Comparison of ENCODE assay signal across 8 cellular contexts in genomic region chr10:26860542-26861325, GRCh38. TPM values are rescaled to one million over a fixed set of nuclear protein-coding genes. Genes with fewer than 3 reads are reported as not detected.
A peak's percentile ranks its signal among the peaks of the same experiment; 100 is the strongest.
DNase-seq lines count a peak whose midpoint lies in the region; ATAC-seq, FAIRE-seq and TF ChIP-seq lines count a peak whose summit lies in the region.

Gene ABI1, minus strand, starts transcription at chr10:26860958. Its CDS starts 95 bp downstream, at chr10:26860863.

- in situ Hi-C loops in HepG2 (cut with HindIII; ENCODE audit: extremely low pct_ligation_motif_present, low pct_unique_long_range_greater_than_20kb) = no loop called here

- no peaks in the 10 kb centered on the region for H3K9me3 ChIP-seq in CD4-positive, alpha-beta T cell (ENCODE audit: control insufficient read depth, low read length)
- H3K9me3 ChIP-seq in HepG2 (ENCODE audit: low read length) = no peaks in the 10 kb centered on the region

- TF ChIP-seq EP300 in HepG2 (IDR thresholded peaks at IDR 0.05; ENCODE audit: low read depth in 2 of 2, low read length in 2 of 2) (0 out of 4 replicates have a peak, but pooled peaks of 1 of the 2 experiments have one; percentile 33), HepG2 (CRISPR knock-in tag; IDR thresholded peaks at IDR 0.05; ENCODE audit: borderline replicate concordance) (no peak)

- ATAC-seq in CD4-positive, alpha-beta T cell (ENCODE audit: poor library complexity) = peak; percentile 90
- ATAC-seq in GM19397 (IDR thresholded peaks at IDR 0.05; ENCODE audit: unreplicated experiment) (peak; percentile 73), HG03571 (IDR thresholded peaks at IDR 0.05; ENCODE audit: unreplicated experiment) (peak; percentile 66), HepG2 (peak; percentile 95)

- peak; percentile 93 to 94 for TF ChIP-seq POLR2A in HepG2 (IDR thresholded peaks at IDR 0.05; ENCODE audit: insufficient read depth in 1 of 2, low read depth in 2 of 2, low read length in 2 of 2)

- H3K4me1 ChIP-seq in HepG2 (ENCODE audit: insufficient read depth, low read length) = peaks cover 31% of the 10 kb centered on the region

- H3K4me1 Mint-ChIP-seq in CD4-positive, alpha-beta T cell (ENCODE audit: low read depth) = peaks cover 32% of the 10 kb centered on the region
- peaks cover 26% of the 10 kb centered on the region for H3K4me1 Mint-ChIP-seq in activated CD4-positive, alpha-beta memory T cell treated with anti-CD3 and anti-CD28 coated beads for 36 hours (ENCODE audit: low read depth)

- CTCF ChIA-PET in CD4-positive, alpha-beta T cell (lab: Charles Lee) = interaction anchor here (0.7 to 2.1 kb wide), 15 partner anchors 9 to 391 kb away, joined by 3 to 9 read pairs (median 4); partner anchors contain the start of gene YME1L1
- CTCF ChIA-PET in activated CD4-positive, alpha-beta memory T cell treated with anti-CD3 and anti-CD28 coated beads for 36 hours (lab: Charles Lee) = interaction anchor here (0.6 to 4.0 kb wide), 19 partner anchors 9 to 485 kb away, joined by 3 to 25 read pairs (median 4); partner anchors contain the start of gene PDSS1
- CTCF ChIA-PET in HepG2 (lab: Yijun Ruan, JAX; ENCODE audit: low intra/inter-chr PET ratio, low total read pairs) = interaction anchor here (1.0 to 1.4 kb wide), 2 partner anchors 21 to 135 kb away, joined by 4 to 5 read pairs; no protein-coding TSS in a partner anchor

- H3K4me3 ChIP-seq in HepG2 (replicated peaks in 1 of 3; ENCODE audit: insufficient read depth in 1 of 3, low read depth in 2 of 3, low read length in 3 of 3) = peak within 1 kb of the TSS; percentile 75 to 100 (median 95)

- peak; percentile 95 for FAIRE-seq in HepG2 (lab: Jason Lieb, UNC)

- H3K4me2 ChIP-seq in HepG2 (ENCODE audit: low read depth, low read length) = peak within 1 kb of the TSS; percentile 83

- peaks cover 43% of the 10 kb centered on the region for H3K79me2 ChIP-seq in HepG2 (ENCODE audit: insufficient read depth, low read length)

- DNase-seq in CD4-positive, alpha-beta T cell = peak; percentile 96 to 99 (median 96)
- DNase-seq in NCI-H82 treated with DMSO at 0.1 percent for 48 hours (lab: John Stamatoyannopoulos, UW; ENCODE audit: unreplicated experiment) (peak; percentile 93), dermis microvascular lymphatic vessel endothelial cell (ENCODE audit: low read depth in 2 of 2) (peak; percentile 97 to 99), HepG2 (ENCODE audit: low spot score) (peak; percentile 98)
- peak; percentile 98 for DNase-seq in activated CD4-positive, alpha-beta memory T cell treated with anti-CD3 and anti-CD28 coated beads for 36 hours
- peak; percentile 96 for DNase-seq in stimulated activated CD4-positive, alpha-beta T cell treated with anti-CD3 and anti-CD28 coated beads, Interleukin-4, amount 100 ng/mL, for 1 hour

- no peak for TF ChIP-seq CTCF in CD4-positive, alpha-beta T cell (IDR thresholded peaks at IDR 0.05)
- peak; percentile 66 for TF ChIP-seq CTCF in HepG2 (CRISPR knock-in tag; IDR thresholded peaks at IDR 0.05)

- peaks cover 6% of the 10 kb centered on the region; the same call in 1 of the 2 replicates for H4K20me1 ChIP-seq in HepG2 (ENCODE audit: insufficient read depth, low read length)

- no peaks in the 10 kb centered on the region for H3K36me3 ChIP-seq in HepG2 (replicated peaks in 1 of 2; ENCODE audit: control insufficient read depth in 1 of 2, insufficient read depth in 2 of 2, low read length in 2 of 2)

- H3K4me3 Mint-ChIP-seq in CD4-positive, alpha-beta T cell = peak within 1 kb of the TSS; percentile 95
- peak within 1 kb of the TSS; percentile 90 for H3K4me3 Mint-ChIP-seq in activated CD4-positive, alpha-beta memory T cell treated with anti-CD3 and anti-CD28 coated beads for 36 hours

- H3K9me3 Mint-ChIP-seq in CD4-positive, alpha-beta T cell = no peaks in the 10 kb centered on the region
- no peaks in the 10 kb centered on the region for H3K9me3 Mint-ChIP-seq in activated CD4-positive, alpha-beta memory T cell treated with anti-CD3 and anti-CD28 coated beads for 36 hours

- H3K27ac ChIP-seq in CD4-positive, alpha-beta T cell (ENCODE audit: low read depth, low read length) = peak within 1 kb of the TSS; percentile 97
- H3K27ac ChIP-seq in HepG2 (ENCODE audit: extremely low read length, insufficient read depth, low read length) = peak within 1 kb of the TSS; percentile 93

- H3K27ac Mint-ChIP-seq in CD4-positive, alpha-beta T cell = peak within 1 kb of the TSS; percentile 87
- peak within 1 kb of the TSS; percentile 96 for H3K27ac Mint-ChIP-seq in activated CD4-positive, alpha-beta memory T cell treated with anti-CD3 and anti-CD28 coated beads for 36 hours

- peaks cover 15% of the 10 kb centered on the region for H3K36me3 Mint-ChIP-seq in CD4-positive, alpha-beta T cell (ENCODE audit: low read depth)
- peaks cover 2% of the 10 kb centered on the region for H3K36me3 Mint-ChIP-seq in activated CD4-positive, alpha-beta memory T cell treated with anti-CD3 and anti-CD28 coated beads for 36 hours

- H3K27me3 ChIP-seq in CD4-positive, alpha-beta T cell (ENCODE audit: control insufficient read depth, insufficient read depth, low read length) = no peaks in the 10 kb centered on the region
- H3K27me3 ChIP-seq in HepG2 (ENCODE audit: control insufficient read depth in 1 of 2, insufficient read depth in 2 of 2, low read length in 2 of 2) = peaks cover 0 to 7% of the 10 kb centered on the region in 2 experiments; a peak in 1 of 5 replicates

- H2AFZ ChIP-seq in HepG2 (ENCODE audit: low read length) = peak within 1 kb of the TSS; percentile 84

- intact Hi-C loops in CD4-positive, alpha-beta T cell (cut with DNase I, micrococcal nuclease) = loop anchor here (1.0 to 5.0 kb wide), 10 partner anchors 22 to 647 kb away; partner anchors contain the start of genes ACBD5 (in 2 of the 2), ANKRD26 (in 1 of the 2), MASTL (in 1 of the 2) and YME1L1 (in 1 of the 2)
- intact Hi-C loops in activated CD4-positive, alpha-beta memory T cell treated with anti-CD3 and anti-CD28 coated beads for 36 hours (cut with micrococcal nuclease) = loop anchor here (1.0 to 5.0 kb wide), 15 partner anchors 9 to 1844 kb away; partner anchors contain the start of genes ANKRD26, APBB1IP, ENKUR and PDSS1
- intact Hi-C loops in HepG2 (cut with micrococcal nuclease; ENCODE audit: unreplicated experiment) = loop anchor here (2.0 kb wide), 2 partner anchors 22 to 126 kb away; no protein-coding TSS in a partner anchor

- peak within 1 kb of the TSS; percentile 93 for H3K9ac ChIP-seq in HepG2 (ENCODE audit: insufficient read depth, low read depth, low read length)

- TSS peak; percentile 63 for BruUV-seq in HepG2 (replicated peaks; lab: Mats Ljungman, UMichigan)

- POLR2A ChIA-PET in CD4-positive, alpha-beta T cell (lab: Charles Lee) = interaction anchor here (0.7 to 2.5 kb wide), 13 partner anchors 9 to 643 kb away, joined by 3 to 15 read pairs (median 3); partner anchors contain the start of genes MASTL, RAB18 and YME1L1
- POLR2A ChIA-PET in activated CD4-positive, alpha-beta memory T cell treated with anti-CD3 and anti-CD28 coated beads for 36 hours (lab: Charles Lee) = interaction anchor here (0.9 to 1.5 kb wide), 5 partner anchors 13 to 164 kb away, joined by 3 to 4 read pairs (median 4); no protein-coding TSS in a partner anchor
- POLR2A ChIA-PET in HepG2 (lab: Yijun Ruan, JAX) = interaction anchor here (0.6 to 1.1 kb wide), 4 partner anchors 40 to 293 kb away, joined by 3 to 4 read pairs (median 4); partner anchors contain the start of gene YME1L1

- no peak for TF ChIP-seq RAD21 in HepG2 (CRISPR knock-in tag; IDR thresholded peaks at IDR 0.05)

- H3K27me3 Mint-ChIP-seq in CD4-positive, alpha-beta T cell = peaks cover 7% of the 10 kb centered on the region
- H3K27me3 Mint-ChIP-seq in activated CD4-positive, alpha-beta memory T cell treated with anti-CD3 and anti-CD28 coated beads for 36 hours = no peaks in the 10 kb centered on the region

- WGBS in HepG2 (ENCODE audit: low lambda C conversion rate) = 1% methylated on average over 33 of the region's 57 CpGs

TF ChIP-seq in HepG2, 621 proteins besides CTCF, POLR2A, EP300 and RAD21 (continues in another document):
- TF ChIP-seq TBX2 (CRISPR knock-in tag; IDR thresholded peaks at IDR 0.05; ENCODE audit: borderline replicate concordance) = peak; percentile 44; the same call in 1 of the 2 replicates
- TF ChIP-seq THAP7 (CRISPR knock-in tag; IDR thresholded peaks at IDR 0.05) = peak; percentile 41; the same call in 1 of the 2 replicates

RNA-seq across cellular contexts. Expression of gene ABI1, which starts in this region (rescaled TPM):
- 10 to 100 TPM; 83.2 to 83.6 TPM for total RNA-seq in CD4-positive, alpha-beta T cell
- total RNA-seq in activated CD4-positive, alpha-beta memory T cell treated with anti-CD3 and anti-CD28 coated beads for 36 hours = 10 to 100 TPM; 55.5 to 56.2 TPM
- total RNA-seq in dermis microvascular lymphatic vessel endothelial cell = 29.4 and 41.6 TPM in 2 replicates
- total RNA-seq in HepG2 (2016; rRNA removed; fragmentation: Illumina TruSeq; extraction: Trizol) = 22.9 and 29.3 TPM in 2 replicates
- total RNA-seq in HepG2 (2016; cell fraction: cytosol; rRNA removed; fragmentation: Illumina TruSeq; extraction: Trizol; ENCODE audit: low read depth) = 3.5 and 4.0 TPM in 2 replicates
- 23.9 and 24.7 TPM in 2 replicates for total RNA-seq in HepG2 (2016; cell fraction: insoluble cytoplasmic fraction; rRNA removed; fragmentation: Illumina TruSeq; extraction: Trizol)
- total RNA-seq in HepG2 (2016; cell fraction: membrane; rRNA removed; fragmentation: Illumina TruSeq; extraction: Trizol) = 9.3 and 10.0 TPM in 2 replicates
- total RNA-seq in HepG2 (2016; cell fraction: nucleus; rRNA removed; fragmentation: Illumina TruSeq; extraction: Trizol) = 18.3 and 20.7 TPM in 2 replicates
- polyA plus RNA-seq in HepG2 (2011; rRNA removed) = 16.4 and 20.9 TPM in 2 replicates
- 13.4 and 17.1 TPM in 2 replicates for polyA plus RNA-seq in HepG2 (2011; cell fraction: cytosol; rRNA removed)
- polyA plus RNA-seq in HepG2 (2011; cell fraction: nucleus; rRNA removed) = 11.7 and 12.2 TPM in 2 replicates
- polyA plus RNA-seq in HepG2 (2012) = 12.8 and 18.5 TPM in 2 replicates
- polyA plus RNA-seq in HepG2 (2016; cell fraction: cytosol; fragmentation: Illumina TruSeq; extraction: Trizol; ENCODE audit: low read depth) = 1.3 TPM in 2 replicates
- 28.5 and 28.8 TPM in 2 replicates for polyA plus RNA-seq in HepG2 (2016; cell fraction: insoluble cytoplasmic fraction; fragmentation: Illumina TruSeq; extraction: Trizol; ENCODE audit: low read depth)
- polyA plus RNA-seq in HepG2 (2016; cell fraction: membrane; fragmentation: Illumina TruSeq; extraction: Trizol; ENCODE audit: low read depth) = 4.5 and 5.5 TPM in 2 replicates
- 18.6 and 19.8 TPM in 2 replicates for polyA plus RNA-seq in HepG2 (2016; cell fraction: nucleus; fragmentation: Illumina TruSeq; extraction: Trizol; ENCODE audit: insufficient read depth, low read depth)
- 13.8 and 16.1 TPM in 2 replicates for polyA minus RNA-seq in HepG2 (2011; rRNA and poly(A)+ RNA removed; ENCODE audit: low replicate concordance)
- polyA minus RNA-seq in HepG2 (2011; cell fraction: cytosol; rRNA and poly(A)+ RNA removed) = 11.3 and 13.0 TPM in 2 replicates
- 37.5 and 44.6 TPM in 2 replicates for polyA minus RNA-seq in HepG2 (2011; cell fraction: nucleus; rRNA and poly(A)+ RNA removed)

Comparison
In these comparisons a context has a peak if more than half of its experiments do, and no peak if none do; other contexts are left out.
1. Peak in every context shown above with its lines: DNase-seq, ATAC-seq, H3K4me3 ChIP-seq and H3K27ac ChIP-seq.